In genomic region chr15:27669641-27670040, GRCh38 we compare ENCODE assay signal across 25 cellular contexts.
"Had no signal": no experiment of that assay in that cellular context is flagged by ENCODE, and none has a peak within 500 bp of the region (broad histone marks: within the 10 kb centered on the region; RNA-seq: fewer than 3 reads in every experiment).

No MANE protein-coding gene starts in this region.

- H2AFZ ChIP-seq: hepatocyte, parathyroid adenoma had no signal

- ATAC-seq: activated CD8-positive, alpha-beta T cell treated with anti-CD3 and anti-CD28 coated beads for 36 hours; activated T-cell treated with anti-CD3 and anti-CD28 coated beads, Interleukin-2, amount 50 U/mL, for 4 hours; esophagus mucosa; left colon; naive thymus-derived CD4-positive, alpha-beta T cell; psoas muscle; stimulated activated memory B cell treated with anti-CD40 and anti-IgM and Interleukin-4, amounts not matched to agents 10 μg/mL and 1 μg/mL and 100 μg/mL, for 72 hours; stimulated activated naive CD8-positive, alpha-beta T cell treated with anti-CD3 and anti-CD28 coated beads, Interleukin-15, amount 100 ng/mL, for 72 hours had no signal

- DNase-seq: activated CD4-positive, alpha-beta T cell treated with anti-CD3 and anti-CD28 coated beads for 1 hour; activated CD4-positive, alpha-beta T cell treated with anti-CD3 and anti-CD28 coated beads, Interleukin-2, amount 50 U/mL, for 1 hour; activated CD8-positive, alpha-beta T cell treated with anti-CD3 and anti-CD28 coated beads for 36 hours; activated T-cell treated with anti-CD3 and anti-CD28 coated beads, Interleukin-2, amount 50 U/mL, for 4 hours; central memory CD4-positive, alpha-beta T cell; glutamatergic neuron; islet precursor cell; left colon; naive thymus-derived CD4-positive, alpha-beta T cell; nucleus accumbens; psoas muscle; stimulated activated CD4-positive, alpha-beta T cell treated with anti-CD3 and anti-CD28 coated beads, Interleukin-1b, Interleukin-23, amount 100 ng/mL, for 48 hours; stimulated activated CD4-positive, alpha-beta T cell treated with anti-CD3 and anti-CD28 coated beads, Interleukin-4, amount 100 ng/mL, for 4 hours; stimulated activated CD8-positive, alpha-beta memory T cell treated with anti-CD3 and anti-CD28 coated beads, Interleukin-4, amount 100 ng/mL, for 48 hours; stimulated activated naive CD8-positive, alpha-beta T cell treated with anti-CD3 and anti-CD28 coated beads, Interleukin-15, amount 100 ng/mL, for 72 hours; substantia nigra; T-helper 9 cell; uterus had no signal

- H3K79me2 ChIP-seq: hepatocyte, parathyroid adenoma had no signal

- H3K9me3 ChIP-seq: breast epithelium, psoas muscle, right atrium auricular region, uterus had no signal

- H3K4me3 ChIP-seq: breast epithelium, hepatocyte, psoas muscle, right atrium auricular region, smooth muscle cell, uterus had no signal

- H3K4me1 ChIP-seq: breast epithelium, parathyroid adenoma, psoas muscle, right atrium auricular region, uterus had no signal

- H3K27ac ChIP-seq: breast epithelium, hepatocyte, parathyroid adenoma, psoas muscle, right atrium auricular region, uterus had no signal

- H3K9ac ChIP-seq: parathyroid adenoma had no signal

- H3K36me3 ChIP-seq: breast epithelium, right atrium auricular region, uterus had no signal

- H3K4me2 ChIP-seq: hepatocyte, smooth muscle cell had no signal

- H3K27me3 ChIP-seq: breast epithelium, hepatocyte, right atrium auricular region, uterus had no signal
